19 cellular contexts compared by ENCODE assay signal in genomic region chr1:11828511-11828910, GRCh38. TPM values are rescaled to one million over a fixed set of nuclear protein-coding genes. Genes with fewer than 3 reads are reported as not detected.
A peak's percentile ranks its signal among the peaks of the same experiment; 100 is the strongest.
DNase-seq lines count a peak whose midpoint lies in the region; ATAC-seq and TF ChIP-seq lines count a peak whose summit lies in the region.
"Had no signal": no experiment of that assay in that cellular context is flagged by ENCODE, and none has a peak within 500 bp of the region (broad histone marks: within the 10 kb centered on the region; RNA-seq: fewer than 3 reads in every experiment).

No MANE protein-coding gene starts in this region.

- H3K4me3 ChIP-seq in sigmoid colon (no peak overlapping the region), tibial artery (no peak overlapping the region)
- H3K4me3 ChIP-seq: A549, HAP-1 had no signal

- no peak overlapping the region for H3K27ac Mint-ChIP-seq in T-helper 17 cell
- H3K27ac Mint-ChIP-seq in central memory CD8-positive, alpha-beta T cell (ENCODE audit: low read depth): peak overlapping the region; percentile 38
- H3K27ac Mint-ChIP-seq: CD4-positive, alpha-beta memory T cell had no signal

- ATAC-seq in T-helper 17 cell (no peak), HG03025 (IDR thresholded peaks at IDR 0.05; ENCODE audit: low FRiP score, unreplicated experiment) (no peak)
- ATAC-seq in central memory CD8-positive, alpha-beta T cell (replicated peaks; ENCODE audit: extremely low read depth, poor library complexity, severe bottlenecking): no peak
- ATAC-seq: A549 had no signal

- H3K4me1 ChIP-seq in sigmoid colon: no peaks in the 10 kb centered on the region
- H3K4me1 ChIP-seq in tibial artery: no peaks in the 10 kb centered on the region
- H3K4me1 ChIP-seq: A549, BE2C, HAP-1 had no signal

- H3K27ac ChIP-seq in sigmoid colon: no peak overlapping the region
- H3K27ac ChIP-seq in tibial artery: no peak overlapping the region
- H3K27ac ChIP-seq: A549, C4-2B had no signal

- peak overlapping the region; percentile 33 for H3K4me3 Mint-ChIP-seq in T-helper 17 cell
- H3K4me3 Mint-ChIP-seq in central memory CD8-positive, alpha-beta T cell: no peak overlapping the region
- H3K4me3 Mint-ChIP-seq: CD4-positive, alpha-beta memory T cell had no signal

- 95% methylated on average over 19 of the region's 19 CpGs for WGBS in sigmoid colon, 2 donors

- no peak for TF ChIP-seq POLR2A in sigmoid colon (IDR thresholded peaks at IDR 0.05)

- H3K4me1 Mint-ChIP-seq in T-helper 17 cell: no peaks in the 10 kb centered on the region
- no peaks in the 10 kb centered on the region for H3K4me1 Mint-ChIP-seq in central memory CD8-positive, alpha-beta T cell
- H3K4me1 Mint-ChIP-seq: CD4-positive, alpha-beta memory T cell had no signal

- TF ChIP-seq CTCF in sigmoid colon (IDR thresholded peaks at IDR 0.05): no peak
- no peak for TF ChIP-seq CTCF in tibial artery (IDR thresholded peaks at IDR 0.05)

- no peak for DNase-seq in T-helper 17 cell
- DNase-seq in central memory CD8-positive, alpha-beta T cell (ENCODE audit: low spot score in 2 of 2): no peak
- DNase-seq in left kidney (ENCODE audit: low read depth, low spot score): peak; percentile 24
- DNase-seq in sigmoid colon: peak; percentile 56
- no peak for DNase-seq in tibial artery
- DNase-seq in stimulated activated naive CD4-positive, alpha-beta T cell treated with Interleukin-2 at 50 U/mL for 16 hours (lab: John Stamatoyannopoulos, UW): no peak
- DNase-seq in activated gamma-delta T cell (lab: John Stamatoyannopoulos, UW): no peak
- DNase-seq: BE2C; CD4-positive, alpha-beta memory T cell; DMS153; DMS79 treated with DMSO at 0.1 percent for 48 hours; EL; GOT3 had no signal

- no peaks in the 10 kb centered on the region for H3K27me3 Mint-ChIP-seq in T-helper 17 cell
- no peaks in the 10 kb centered on the region for H3K27me3 Mint-ChIP-seq in central memory CD8-positive, alpha-beta T cell
- H3K27me3 Mint-ChIP-seq: CD4-positive, alpha-beta memory T cell had no signal

- H3K36me3 Mint-ChIP-seq in T-helper 17 cell (ENCODE audit: low read depth): peaks cover 2% of the 10 kb centered on the region
- H3K36me3 Mint-ChIP-seq in central memory CD8-positive, alpha-beta T cell (ENCODE audit: insufficient read depth): peaks cover 25% of the 10 kb centered on the region

- no peaks in the 10 kb centered on the region for H3K9me3 Mint-ChIP-seq in central memory CD8-positive, alpha-beta T cell
- H3K9me3 Mint-ChIP-seq: CD4-positive, alpha-beta memory T cell had no signal

- H3K27me3 ChIP-seq in sigmoid colon: no peaks in the 10 kb centered on the region
- no peaks in the 10 kb centered on the region for H3K27me3 ChIP-seq in tibial artery
- H3K27me3 ChIP-seq: BE2C had no signal

- H3K9me3 ChIP-seq in T-helper 17 cell (ENCODE audit: control insufficient read depth, low read length, poor library complexity, severe bottlenecking) (no peaks in the 10 kb centered on the region), sigmoid colon (no peaks in the 10 kb centered on the region), tibial artery (no peaks in the 10 kb centered on the region)
- H3K9me3 ChIP-seq: A549, BE2C, HAP-1 had no signal

- H3K36me3 ChIP-seq in sigmoid colon (peaks cover 31 to 98% (median 73%) of the 10 kb centered on the region in 4 donors), tibial artery (peaks cover 87 to 100% (median 96%) of the 10 kb centered on the region in 3 donors)
- H3K36me3 ChIP-seq: BE2C had no signal

- TF ChIP-seq EP300 in sigmoid colon (IDR thresholded peaks at IDR 0.05): no peak

- intact Hi-C loops in sigmoid colon (cut with DNase I) (no loop called here), tibial artery (cut with DNase I; ENCODE audit: low total_unique reads) (no loop called here)

RNA-seq across cellular contexts. Expression of gene NPPA, which starts 19.1 kb away (rescaled TPM):
- not detected for total RNA-seq in T-helper 17 cell
- not detected for total RNA-seq in sigmoid colon
- polyA plus RNA-seq in sigmoid colon: 1 to 10 TPM in 1 of 3 donors, under 1 TPM in 1, not detected in 1; 0.92 to 8.6 TPM
- total RNA-seq: CD4-positive, alpha-beta memory T cell; HT1080 had no signal
- polyA plus RNA-seq: A549; AG04450; CD4-positive, alpha-beta memory T cell had no signal

RNA-seq across cellular contexts. Expression of gene CLCN6, which starts 22.5 kb away (rescaled TPM):
- total RNA-seq in T-helper 17 cell (10 to 100 TPM; 11.7 to 13.8 TPM), sigmoid colon (10 to 100 TPM; 12.1 to 19.7 (median 16.1) TPM)
- polyA plus RNA-seq in sigmoid colon: 10 to 100 TPM in 1 of 3 donors, 1 to 10 TPM in 2; 3.0 to 17.6 (median 3.7) TPM

RNA-seq across cellular contexts. Expression of gene MTHFR, which starts 22.7 kb away (rescaled TPM):
- total RNA-seq in T-helper 17 cell: 10 to 100 TPM; 31.5 to 35.1 TPM
- 10 to 100 TPM; 16.8 to 38.3 (median 27.9) TPM for total RNA-seq in sigmoid colon
- 10 to 100 TPM in 2 of 3 donors, 1 to 10 TPM in 1; 6.6 to 34.6 (median 13.6) TPM for polyA plus RNA-seq in sigmoid colon

RNA-seq across cellular contexts. Expression of gene NPPB, which starts 30.2 kb away (rescaled TPM):
- total RNA-seq in T-helper 17 cell (not detected), sigmoid colon (not detected)
- polyA plus RNA-seq in sigmoid colon: 1 to 10 TPM in 2 of 3 donors, not detected in 1; 2.0 to 8.4 TPM
- total RNA-seq: CD4-positive, alpha-beta memory T cell; HT1080 had no signal
- polyA plus RNA-seq: AG04450; CD4-positive, alpha-beta memory T cell had no signal

Comparison
In these comparisons a context has a peak if more than half of its experiments do, and no peak if none do; other contexts are left out.
1. DNase-seq: peak in left kidney (single experiment) and sigmoid colon (single experiment); none in T-helper 17 cell (0 of 3), central memory CD8-positive, alpha-beta T cell (0 of 2), tibial artery (0 of 2), stimulated activated naive CD4-positive, alpha-beta T cell treated with Interleukin-2 at 50 U/mL for 16 hours (single experiment) and activated gamma-delta T cell (single experiment).